23 cellular contexts compared by ENCODE assay signal in genomic region chr6:142896732-142897131, GRCh38. TPM values are rescaled to one million over a fixed set of nuclear protein-coding genes. Genes with fewer than 3 reads are reported as not detected.
DNase-seq lines count a peak whose midpoint lies in the region; ATAC-seq and TF ChIP-seq lines count a peak whose summit lies in the region.
"Had no signal": no experiment of that assay in that cellular context is flagged by ENCODE, and none has a peak within 500 bp of the region (broad histone marks: within the 10 kb centered on the region; RNA-seq: fewer than 3 reads in every experiment).

No MANE protein-coding gene starts in this region.

- no peaks in the 10 kb centered on the region for H3K9me3 Mint-ChIP-seq in activated naive CD8-positive, alpha-beta T cell treated with anti-CD3 and anti-CD28 coated beads, Interleukin-2, amount 50 U/mL, for 24 hours
- H3K9me3 Mint-ChIP-seq in activated naive CD8-positive, alpha-beta T cell treated with anti-CD3 and anti-CD28 coated beads for 36 hours, result no peaks in the 10 kb centered on the region
- H3K9me3 Mint-ChIP-seq: CD4-positive, alpha-beta memory T cell; CD4-positive, CD25-positive, alpha-beta regulatory T cell; CD8-positive, alpha-beta memory T cell had no signal

- H3K4me3 ChIP-seq in psoas muscle, result no peak overlapping the region
- H3K4me3 ChIP-seq: BLaER1, GM12878 had no signal

- H3K27me3 ChIP-seq in psoas muscle (ENCODE audit: insufficient read depth in 3 of 3, low read length in 2 of 3), result no peaks in the 10 kb centered on the region
- H3K27me3 ChIP-seq: BLaER1 had no signal

- H3K4me1 Mint-ChIP-seq in activated naive CD8-positive, alpha-beta T cell treated with anti-CD3 and anti-CD28 coated beads, Interleukin-2, amount 50 U/mL, for 24 hours, result peaks cover 47% of the 10 kb centered on the region
- peaks cover 47% of the 10 kb centered on the region for H3K4me1 Mint-ChIP-seq in activated naive CD8-positive, alpha-beta T cell treated with anti-CD3 and anti-CD28 coated beads for 36 hours

- intact Hi-C loops in psoas muscle (cut with DNase I), result no loop called here

- H3K4me3 Mint-ChIP-seq in activated naive CD8-positive, alpha-beta T cell treated with anti-CD3 and anti-CD28 coated beads, Interleukin-2, amount 50 U/mL, for 24 hours, result no peak overlapping the region
- no peak overlapping the region for H3K4me3 Mint-ChIP-seq in activated naive CD8-positive, alpha-beta T cell treated with anti-CD3 and anti-CD28 coated beads for 36 hours
- H3K4me3 Mint-ChIP-seq: CD14-positive monocyte; CD8-positive, alpha-beta memory T cell had no signal

- H3K27me3 Mint-ChIP-seq in activated naive CD8-positive, alpha-beta T cell treated with anti-CD3 and anti-CD28 coated beads, Interleukin-2, amount 50 U/mL, for 24 hours, result no peaks in the 10 kb centered on the region
- no peaks in the 10 kb centered on the region for H3K27me3 Mint-ChIP-seq in activated naive CD8-positive, alpha-beta T cell treated with anti-CD3 and anti-CD28 coated beads for 36 hours
- H3K27me3 Mint-ChIP-seq: CD4-positive, alpha-beta memory T cell; CD4-positive, CD25-positive, alpha-beta regulatory T cell; CD8-positive, alpha-beta memory T cell had no signal

- no peak for DNase-seq in activated naive CD8-positive, alpha-beta T cell treated with anti-CD3 and anti-CD28 coated beads, Interleukin-2, amount 50 U/mL, for 24 hours
- DNase-seq in activated naive CD8-positive, alpha-beta T cell treated with anti-CD3 and anti-CD28 coated beads for 36 hours, result no peak
- DNase-seq in psoas muscle (no peak), NCI-H345 (lab: John Stamatoyannopoulos, UW) (no peak)
- DNase-seq: 8988T; ACHN; BE2C; C1 segment of cervical spinal cord; CD4-positive, alpha-beta memory T cell; CD4-positive, CD25-positive, alpha-beta regulatory T cell; CD8-positive, alpha-beta memory T cell; COR-L47; DMS 273 treated with DMSO at 0.1 percent for 48 hours; DMS153; DMS53; DMS79; DND-41; EL; GDM1 had no signal

- peaks cover 22% of the 10 kb centered on the region for H3K36me3 Mint-ChIP-seq in activated naive CD8-positive, alpha-beta T cell treated with anti-CD3 and anti-CD28 coated beads, Interleukin-2, amount 50 U/mL, for 24 hours (ENCODE audit: low read depth)
- H3K36me3 Mint-ChIP-seq in activated naive CD8-positive, alpha-beta T cell treated with anti-CD3 and anti-CD28 coated beads for 36 hours, result peaks cover 34% of the 10 kb centered on the region

- no peak overlapping the region for H3K27ac Mint-ChIP-seq in activated naive CD8-positive, alpha-beta T cell treated with anti-CD3 and anti-CD28 coated beads, Interleukin-2, amount 50 U/mL, for 24 hours
- no peak overlapping the region for H3K27ac Mint-ChIP-seq in activated naive CD8-positive, alpha-beta T cell treated with anti-CD3 and anti-CD28 coated beads for 36 hours

- ATAC-seq in activated naive CD8-positive, alpha-beta T cell treated with anti-CD3 and anti-CD28 coated beads, Interleukin-2, amount 50 U/mL, for 24 hours, result peak; percentile 26
- ATAC-seq in psoas muscle (no peak), GM21360 (IDR thresholded peaks at IDR 0.05; ENCODE audit: unreplicated experiment) (no peak)

- peaks cover 0 to 2% of the 10 kb centered on the region in 2 donors for H3K36me3 ChIP-seq in psoas muscle (ENCODE audit: insufficient read depth in 1 of 2, low read depth in 1 of 2)
- H3K36me3 ChIP-seq: BE2C had no signal

- no peaks in the 10 kb centered on the region for H3K9me3 ChIP-seq in psoas muscle
- H3K9me3 ChIP-seq: BE2C, BLaER1 had no signal

- no peak for TF ChIP-seq CTCF in psoas muscle (IDR thresholded peaks at IDR 0.05)

- H3K4me1 ChIP-seq in psoas muscle, result peaks cover 57% of the 10 kb centered on the region
- H3K4me1 ChIP-seq: BE2C had no signal

- H3K27ac ChIP-seq in psoas muscle, result peak overlapping the region; percentile 88
- H3K27ac ChIP-seq: BLaER1 had no signal

RNA-seq across cellular contexts. Expression of gene HIVEP2, which starts 48.2 kb away (rescaled TPM):
- 10 to 100 TPM; 27.1 to 28.8 TPM for total RNA-seq in activated naive CD8-positive, alpha-beta T cell treated with anti-CD3 and anti-CD28 coated beads for 36 hours
- total RNA-seq in psoas muscle, result 10 to 100 TPM; 22.6 to 39.7 (median 29.0) TPM
- polyA plus RNA-seq in psoas muscle, result 10 to 100 TPM in 1 of 3 donors, 1 to 10 TPM in 2; 6.2 to 15.1 (median 6.3) TPM
